Comparison of ENCODE assay signal across 13 cellular contexts in genomic region chr18:74632088-74632679, GRCh38. TPM values are rescaled to one million over a fixed set of nuclear protein-coding genes. Genes with fewer than 3 reads are reported as not detected.
A peak's percentile ranks its signal among the peaks of the same experiment; 100 is the strongest.
DNase-seq lines count a peak whose midpoint lies in the region; ATAC-seq and TF ChIP-seq lines count a peak whose summit lies in the region.
"Had no signal": no experiment of that assay in that cellular context is flagged by ENCODE, and none has a peak within 500 bp of the region (broad histone marks: within the 10 kb centered on the region; RNA-seq: fewer than 3 reads in every experiment).

No MANE protein-coding gene starts in this region.

- H3K4me1 ChIP-seq in ACC112 (ENCODE audit: control insufficient read depth, insufficient read depth, low read length, unreplicated experiment) (peaks cover 4% of the 10 kb centered on the region), fibroblast of lung (ENCODE audit: control insufficient read depth, extremely low read depth, insufficient read depth, low read length) (peaks cover 7% of the 10 kb centered on the region)
- H3K4me1 ChIP-seq: esophagus muscularis mucosa had no signal

- H3K9me3 Mint-ChIP-seq in CD4-positive, alpha-beta T cell, result no peaks in the 10 kb centered on the region
- no peaks in the 10 kb centered on the region for H3K9me3 Mint-ChIP-seq in activated CD4-positive, alpha-beta memory T cell treated with anti-CD3 and anti-CD28 coated beads, Interleukin-2, amount 10 ng/mL, durations not matched to agents 7 days and 5 days

- POLR2A ChIA-PET in CD4-positive, alpha-beta T cell (lab: Charles Lee), result interaction anchor here (0.9 to 4.7 kb wide), 12 partner anchors 8 to 578 kb away, joined by 3 to 53 read pairs (median 7); partner anchors contain the start of genes CNDP2, PTGR3, TSHZ1 and ZNF407
- POLR2A ChIA-PET in activated CD4-positive, alpha-beta memory T cell treated with anti-CD3 and anti-CD28 coated beads, Interleukin-2, amount 10 ng/mL, durations not matched to agents 7 days and 5 days (lab: Charles Lee), result interaction anchor here (1.2 to 2.6 kb wide), 2 partner anchors 18 to 34 kb away, joined by 4 to 20 read pairs; partner anchors contain the start of gene ZNF407

- CTCF ChIA-PET in CD4-positive, alpha-beta T cell (lab: Charles Lee), result interaction anchor here (0.7 to 1.5 kb wide), 2 partner anchors 11 to 34 kb away, joined by 3 read pairs; partner anchors contain the start of gene ZNF407
- CTCF ChIA-PET in activated CD4-positive, alpha-beta memory T cell treated with anti-CD3 and anti-CD28 coated beads, Interleukin-2, amount 10 ng/mL, durations not matched to agents 7 days and 5 days (lab: Charles Lee), result interaction anchor here (0.5 to 1.8 kb wide), 5 partner anchors 9 to 1869 kb away, joined by 3 to 7 read pairs (median 4); partner anchors contain the start of gene ZNF407

- H3K27me3 Mint-ChIP-seq in CD4-positive, alpha-beta T cell, result no peaks in the 10 kb centered on the region
- no peaks in the 10 kb centered on the region for H3K27me3 Mint-ChIP-seq in activated CD4-positive, alpha-beta memory T cell treated with anti-CD3 and anti-CD28 coated beads, Interleukin-2, amount 10 ng/mL, durations not matched to agents 7 days and 5 days

- ATAC-seq in CD4-positive, alpha-beta T cell (ENCODE audit: poor library complexity), result peak; percentile 15
- no peak for ATAC-seq in HG02970 (IDR thresholded peaks at IDR 0.05; ENCODE audit: low FRiP score, unreplicated experiment)

- peaks cover 29% of the 10 kb centered on the region for H3K36me3 Mint-ChIP-seq in CD4-positive, alpha-beta T cell (ENCODE audit: low read depth)
- peaks cover 35% of the 10 kb centered on the region for H3K36me3 Mint-ChIP-seq in activated CD4-positive, alpha-beta memory T cell treated with anti-CD3 and anti-CD28 coated beads, Interleukin-2, amount 10 ng/mL, durations not matched to agents 7 days and 5 days (ENCODE audit: low read depth)

- H2AFZ ChIP-seq in ACC112 (ENCODE audit: low read length, unreplicated experiment) (no peak overlapping the region), fibroblast of lung (ENCODE audit: low read length) (no peak overlapping the region)

- intact Hi-C loops in CD4-positive, alpha-beta T cell (cut with DNase I, micrococcal nuclease), result no loop called here

- H3K4me3 Mint-ChIP-seq in CD4-positive, alpha-beta T cell, result peak overlapping the region; percentile 81
- peak overlapping the region; percentile 54 for H3K4me3 Mint-ChIP-seq in activated CD4-positive, alpha-beta memory T cell treated with anti-CD3 and anti-CD28 coated beads, Interleukin-2, amount 10 ng/mL, durations not matched to agents 7 days and 5 days

- H3K4me1 Mint-ChIP-seq in CD4-positive, alpha-beta T cell (ENCODE audit: low read depth), result peaks cover 55% of the 10 kb centered on the region
- H3K4me1 Mint-ChIP-seq in activated CD4-positive, alpha-beta memory T cell treated with anti-CD3 and anti-CD28 coated beads, Interleukin-2, amount 10 ng/mL, durations not matched to agents 7 days and 5 days, result peaks cover 35% of the 10 kb centered on the region

- H3K36me3 ChIP-seq in ACC112 (ENCODE audit: insufficient read depth, low read length) (peaks cover 6% of the 10 kb centered on the region; the same call in 1 of the 2 replicates), fibroblast of lung (ENCODE audit: control insufficient read depth, insufficient read depth, low read length) (peaks cover 2% of the 10 kb centered on the region)

- H3K27ac ChIP-seq in ACC112 (ENCODE audit: low read depth, low read length) (0 out of 2 replicates have a peak overlapping the region, but pooled peaks have one; percentile 18), fibroblast of lung (ENCODE audit: insufficient read depth, low read length) (no peak overlapping the region)
- peak overlapping the region; percentile 13 for H3K27ac ChIP-seq in CD4-positive, alpha-beta T cell (ENCODE audit: low read depth, low read length)
- H3K27ac ChIP-seq: esophagus muscularis mucosa had no signal

- TF ChIP-seq CTCF in CD4-positive, alpha-beta T cell (IDR thresholded peaks at IDR 0.05), result no peak
- no peak for TF ChIP-seq CTCF in fibroblast of lung (conservative IDR thresholded peaks at IDR 0.05 in 1 of 2, IDR thresholded peaks at IDR 0.05 in 1 of 2; ENCODE audit: low read depth in 1 of 2, low read length in 2 of 2)

- no peaks in the 10 kb centered on the region for H3K27me3 ChIP-seq in ACC112 (ENCODE audit: insufficient read depth, low read length)
- no peaks in the 10 kb centered on the region for H3K27me3 ChIP-seq in CD4-positive, alpha-beta T cell (ENCODE audit: control insufficient read depth, insufficient read depth, low read length)
- no peaks in the 10 kb centered on the region for H3K27me3 ChIP-seq in fibroblast of lung (ENCODE audit: control insufficient read depth, insufficient read depth, low read length)
- H3K27me3 ChIP-seq: esophagus muscularis mucosa had no signal

- no peak overlapping the region for H3K9ac ChIP-seq in fibroblast of lung (ENCODE audit: insufficient read depth, low read length)
- H3K9ac ChIP-seq: SK-N-SH had no signal

- no peak for DNase-seq in CD4-positive, alpha-beta T cell
- no peak for DNase-seq in activated CD4-positive, alpha-beta memory T cell treated with anti-CD3 and anti-CD28 coated beads, Interleukin-2, amount 10 ng/mL, durations not matched to agents 7 days and 5 days
- DNase-seq in fibroblast of lung (ENCODE audit: low read depth in 2 of 2) (no peak), HPDE6-E6E7 (ENCODE audit: extremely low spot score) (no peak), UCSD-AML1 (lab: John Stamatoyannopoulos, UW; ENCODE audit: unreplicated experiment) (no peak)
- DNase-seq: activated CD8-positive, alpha-beta memory T cell treated with anti-CD3 and anti-CD28 coated beads for 24 hours; NCI-H1092; NCI-H526; SK-N-SH; stimulated activated CD4-positive, alpha-beta T cell treated with anti-CD3 and anti-CD28 coated beads, Interleukin-2, amount 100 ng/mL, for 48 hours had no signal

- H3K4me3 ChIP-seq in ACC112 (ENCODE audit: low read depth, low read length) (no peak overlapping the region), fibroblast of lung (replicated peaks in 1 of 4; ENCODE audit: control extremely low read depth in 1 of 4, insufficient read depth in 1 of 4, low read depth in 3 of 4, low read length in 4 of 4) (no peak overlapping the region)
- H3K4me3 ChIP-seq: esophagus muscularis mucosa had no signal

- H3K79me2 ChIP-seq in ACC112 (ENCODE audit: control insufficient read depth, insufficient read depth, low read length, unreplicated experiment) (peaks cover 4% of the 10 kb centered on the region), fibroblast of lung (ENCODE audit: control insufficient read depth, insufficient read depth, low read length) (no peaks in the 10 kb centered on the region)

- peak overlapping the region; percentile 72 for H3K4me2 ChIP-seq in fibroblast of lung (ENCODE audit: extremely low read depth, insufficient read depth, low read length)
- H3K4me2 ChIP-seq: SK-N-SH had no signal

- H3K9me3 ChIP-seq in CD4-positive, alpha-beta T cell (ENCODE audit: control insufficient read depth, low read length), result no peaks in the 10 kb centered on the region
- H3K9me3 ChIP-seq in fibroblast of lung (ENCODE audit: control insufficient read depth, insufficient read depth, low read depth, low read length), result no peaks in the 10 kb centered on the region
- H3K9me3 ChIP-seq: esophagus muscularis mucosa, SK-N-SH had no signal

- H4K20me1 ChIP-seq in fibroblast of lung (ENCODE audit: control insufficient read depth, extremely low read depth, insufficient read depth, low read length), result no peaks in the 10 kb centered on the region

- peak overlapping the region; percentile 90 for H3K27ac Mint-ChIP-seq in CD4-positive, alpha-beta T cell
- peak overlapping the region; percentile 91 for H3K27ac Mint-ChIP-seq in activated CD4-positive, alpha-beta memory T cell treated with anti-CD3 and anti-CD28 coated beads, Interleukin-2, amount 10 ng/mL, durations not matched to agents 7 days and 5 days

RNA-seq across cellular contexts. Expression of gene ZNF407, which starts 34.5 kb away (rescaled TPM):
- total RNA-seq in CD4-positive, alpha-beta T cell, result 10 to 100 TPM; 23.2 to 24.7 TPM
- total RNA-seq in activated CD4-positive, alpha-beta memory T cell treated with anti-CD3 and anti-CD28 coated beads, Interleukin-2, amount 10 ng/mL, durations not matched to agents 7 days and 5 days, result 10 to 100 TPM; 11.7 to 13.4 TPM
- total RNA-seq in fibroblast of lung, result 12.6 and 13.9 TPM in 2 replicates
- 4.4 and 5.1 TPM in 2 replicates for polyA plus RNA-seq in fibroblast of lung
- 4.4 and 4.8 TPM in 2 replicates for polyA plus RNA-seq in fibroblast of lung (2012)
- polyA minus RNA-seq in fibroblast of lung (ENCODE audit: low replicate concordance), result 3.0 and 16.3 TPM in 2 replicates
